In genomic region chr1:165634154-165634921, GRCh38 we compare ENCODE assay signal across 15 cellular contexts. TPM values are rescaled to one million over a fixed set of nuclear protein-coding genes. Genes with fewer than 3 reads are reported as not detected.
DNase-seq lines count a peak whose midpoint lies in the region; ATAC-seq and TF ChIP-seq lines count a peak whose summit lies in the region.
"Had no signal": no experiment of that assay in that cellular context is flagged by ENCODE, and none has a peak within 500 bp of the region (broad histone marks: within the 10 kb centered on the region; RNA-seq: fewer than 3 reads in every experiment).

No MANE protein-coding gene starts in this region.

- WGBS in hepatocyte (ENCODE audit: low lambda C conversion rate, missing lambda C conversion rate), result 88% methylated on average over 4 of the region's 6 CpGs
- WGBS in smooth muscle cell (ENCODE audit: low lambda C conversion rate), result 89% methylated on average over 4 of the region's 6 CpGs

- H3K4me2 ChIP-seq in OCI-LY7 (ENCODE audit: low read length) (peak overlapping the region; percentile 82), hepatocyte (peak overlapping the region; percentile 83), smooth muscle cell (peak overlapping the region; percentile 94)

- POLR2A ChIA-PET in OCI-LY7 (lab: Charles Lee), result interaction anchor here (1.3 to 1.5 kb wide), 2 partner anchors 11 to 34 kb away, joined by 3 to 4 read pairs; no protein-coding TSS in a partner anchor

- H3K27ac ChIP-seq in OCI-LY7 (ENCODE audit: low read depth, low read length, poor library complexity, severe bottlenecking), result peak overlapping the region; percentile 85
- no peak overlapping the region for H3K27ac ChIP-seq in hepatocyte
- H3K27ac ChIP-seq in smooth muscle cell (ENCODE audit: low read depth), result no peak overlapping the region
- H3K27ac ChIP-seq: 22Rv1 had no signal

- no peaks in the 10 kb centered on the region for H4K20me1 ChIP-seq in OCI-LY7 (ENCODE audit: insufficient read depth, low read length)
- peaks cover 23% of the 10 kb centered on the region for H4K20me1 ChIP-seq in hepatocyte (ENCODE audit: insufficient read depth, poor library complexity, severe bottlenecking)
- peaks cover 72% of the 10 kb centered on the region for H4K20me1 ChIP-seq in smooth muscle cell (ENCODE audit: low read depth)

- H3K27me3 ChIP-seq in hepatocyte (no peaks in the 10 kb centered on the region), smooth muscle cell (ENCODE audit: low read depth) (no peaks in the 10 kb centered on the region)
- H3K27me3 ChIP-seq: breast epithelium had no signal

- H3K79me2 ChIP-seq in OCI-LY7 (ENCODE audit: insufficient read depth, low read depth, low read length) (peaks cover 42% of the 10 kb centered on the region), hepatocyte (peaks cover 71% of the 10 kb centered on the region), smooth muscle cell (ENCODE audit: low read depth) (peaks cover 52% of the 10 kb centered on the region)

- intact Hi-C loops in OCI-LY7 (cut with micrococcal nuclease; ENCODE audit: unreplicated experiment), result loop anchor here (10.0 kb wide), 1 partner anchor 130 kb away; the partner anchor contains the start of gene TMCO1

- H3K36me3 ChIP-seq in OCI-LY7 (ENCODE audit: insufficient read depth, low read length) (peaks cover 19% of the 10 kb centered on the region; the same call in 1 of the 2 replicates), hepatocyte (replicated peaks; ENCODE audit: insufficient read depth, low read depth) (no peaks in the 10 kb centered on the region), smooth muscle cell (ENCODE audit: low read depth) (no peaks in the 10 kb centered on the region)
- H3K36me3 ChIP-seq: breast epithelium had no signal

- ATAC-seq in HG03280 (IDR thresholded peaks at IDR 0.05; ENCODE audit: unreplicated experiment), result no peak

- H3K9ac ChIP-seq in smooth muscle cell (ENCODE audit: low read depth), result no peak overlapping the region

- peaks cover 68% of the 10 kb centered on the region for H3K4me1 ChIP-seq in OCI-LY7 (ENCODE audit: insufficient read depth, low read length, poor library complexity, severe bottlenecking)
- peaks cover 38% of the 10 kb centered on the region for H3K4me1 ChIP-seq in hepatocyte (ENCODE audit: insufficient read depth)
- H3K4me1 ChIP-seq in smooth muscle cell (ENCODE audit: low read depth), result peaks cover 26% of the 10 kb centered on the region

- H2AFZ ChIP-seq in OCI-LY7 (ENCODE audit: low read length) (no peak overlapping the region), hepatocyte (no peak overlapping the region), smooth muscle cell (ENCODE audit: low read depth) (no peak overlapping the region)

- no peaks in the 10 kb centered on the region for H3K9me2 ChIP-seq in OCI-LY7 (ENCODE audit: insufficient read depth, low read length)
- no peaks in the 10 kb centered on the region for H3K9me2 ChIP-seq in hepatocyte (replicated peaks; ENCODE audit: insufficient read depth)

- no peak for TF ChIP-seq CTCF in OCI-LY7 (conservative IDR thresholded peaks at IDR 0.05; ENCODE audit: low read length)
- TF ChIP-seq CTCF in hepatocyte (IDR thresholded peaks at IDR 0.05; ENCODE audit: poor library complexity), result no peak
- no peak for TF ChIP-seq CTCF in smooth muscle cell (IDR thresholded peaks at IDR 0.05; ENCODE audit: borderline replicate concordance, insufficient read depth, poor library complexity, severe bottlenecking)

- H3K9me3 ChIP-seq in OCI-LY7 (ENCODE audit: low read length) (no peaks in the 10 kb centered on the region), hepatocyte (ENCODE audit: low read depth) (no peaks in the 10 kb centered on the region), smooth muscle cell (replicated peaks; ENCODE audit: low read depth) (no peaks in the 10 kb centered on the region)
- H3K9me3 ChIP-seq: breast epithelium had no signal

- H3F3A ChIP-seq in smooth muscle cell (ENCODE audit: low read depth), result peaks cover 9% of the 10 kb centered on the region

- DNase-seq in NCI-H2107 treated with DMSO at 0.1 percent for 48 hours (lab: John Stamatoyannopoulos, UW; ENCODE audit: unreplicated experiment) (peak; percentile 23), NCI-H2107 (lab: John Stamatoyannopoulos, UW) (no peak), OCI-LY7 (ENCODE audit: low spot score) (peak; percentile 23), hepatocyte (ENCODE audit: low spot score) (no peak), smooth muscle cell (lab: John Stamatoyannopoulos, UW; ENCODE audit: unreplicated experiment) (no peak), hypothalamus (lab: John Stamatoyannopoulos, UW) (no peak), NCI-H1930 (lab: John Stamatoyannopoulos, UW) (no peak)
- DNase-seq: activated CD4-positive, alpha-beta memory T cell treated with anti-CD3 and anti-CD28 coated beads, Interleukin-2, amount 10 ng/mL, durations not matched to agents 7 days and 5 days; activated gamma-delta T cell treated with Interleukin-2 at 50 U/mL for 16 hours; effector memory CD4-positive, alpha-beta T cell; NCI-H1048; posterior cingulate gyrus had no signal

- H3K4me3 ChIP-seq in OCI-LY7 (ENCODE audit: low read depth, low read length, poor library complexity, severe bottlenecking), result peak overlapping the region; percentile 58
- no peak overlapping the region for H3K4me3 ChIP-seq in hepatocyte
- no peak overlapping the region for H3K4me3 ChIP-seq in smooth muscle cell
- H3K4me3 ChIP-seq: breast epithelium had no signal

- CTCF ChIA-PET in OCI-LY7 (lab: Charles Lee; ENCODE audit: unreplicated experiment), result no interaction called here

- BruUV-seq in OCI-LY7 (replicated peaks; lab: Mats Ljungman, UMichigan), result no TSS peak

RNA-seq across cellular contexts. Expression of gene MGST3, which starts 3.3 kb away (rescaled TPM):
- total RNA-seq in OCI-LY7 (2014; rRNA removed; shearing (Covaris generic)), result 95.7 and 127 TPM in 2 replicates
- 115 and 124 TPM in 2 replicates for total RNA-seq in OCI-LY7 (2022)
- total RNA-seq in hepatocyte, result 188 and 206 TPM in 2 replicates
- 470 and 478 TPM in 2 replicates for polyA plus RNA-seq in hepatocyte
- 155 and 203 TPM in 2 replicates for total RNA-seq in smooth muscle cell
- 258 and 265 TPM in 2 replicates for polyA plus RNA-seq in smooth muscle cell

Comparison
In these comparisons a context has a peak if more than half of its experiments do, and no peak if none do; other contexts are left out.
1. DNase-seq: peak in NCI-H2107 treated with DMSO at 0.1 percent for 48 hours (single experiment) and OCI-LY7 (single experiment); none in NCI-H2107 (single experiment), hepatocyte (single experiment), smooth muscle cell (single experiment), hypothalamus (0 of 51) and NCI-H1930 (0 of 2).
2. Peak in every context shown above with its lines, with median percentiles within 50 percentile points of each other: H3K4me2 ChIP-seq.